Comparison of ENCODE assay signal across 8 cellular contexts in genomic region chr6:25961619-25962367, GRCh38. TPM values are rescaled to one million over a fixed set of nuclear protein-coding genes. Genes with fewer than 3 reads are reported as not detected.
A peak's percentile ranks its signal among the peaks of the same experiment; 100 is the strongest.
DNase-seq lines count a peak whose midpoint lies in the region; ATAC-seq lines count a peak whose summit lies in the region.

No MANE protein-coding gene starts in this region.

- ATAC-seq in right cardiac atrium (peak in 1 of 2 donors; percentile 3), GM18868 (IDR thresholded peaks at IDR 0.05; ENCODE audit: unreplicated experiment) (no peak), GM18861 (IDR thresholded peaks at IDR 0.05; ENCODE audit: unreplicated experiment) (no peak)

- H3K9me3 Mint-ChIP-seq in T-helper 1 cell treated with Interleukin-12 subunit alpha and Interleukin-12 subunit beta and Interleukin-4 antibody, amounts not matched to agents 30 μg/mL and 1 μg/mL, for 36 hours = peaks cover 12% of the 10 kb centered on the region
- peaks cover 40% of the 10 kb centered on the region for H3K9me3 Mint-ChIP-seq in activated CD4-positive, alpha-beta memory T cell treated with anti-CD3 and anti-CD28 coated beads for 36 hours

- intact Hi-C loops in activated CD4-positive, alpha-beta memory T cell treated with anti-CD3 and anti-CD28 coated beads for 36 hours (cut with micrococcal nuclease) = loop anchor here (1.0 to 5.0 kb wide), 7 partner anchors 15 to 823 kb away; a partner anchor contains a TSS
- intact Hi-C loops in right cardiac atrium (cut with DNase I) = no loop called here

- peak overlapping the region; percentile 98 for H3K4me3 Mint-ChIP-seq in T-helper 1 cell treated with Interleukin-12 subunit alpha and Interleukin-12 subunit beta and Interleukin-4 antibody, amounts not matched to agents 30 μg/mL and 1 μg/mL, for 36 hours
- H3K4me3 Mint-ChIP-seq in activated CD4-positive, alpha-beta memory T cell treated with anti-CD3 and anti-CD28 coated beads for 36 hours = peak overlapping the region; percentile 98

- H3K27ac ChIP-seq in right cardiac atrium (ENCODE audit: low read length) (peak overlapping the region; percentile 84), thymus (ENCODE audit: low read depth) (peak overlapping the region; percentile 93)

- peaks cover 6% of the 10 kb centered on the region for H3K36me3 ChIP-seq in thymus (ENCODE audit: control insufficient read depth, insufficient read depth)

- H3K9me3 ChIP-seq in right cardiac atrium (ENCODE audit: control insufficient read depth, low read length) (no peaks in the 10 kb centered on the region), thymus (ENCODE audit: control insufficient read depth) (no peaks in the 10 kb centered on the region)

- no peak for DNase-seq in T-helper 1 cell
- no peak for DNase-seq in activated CD4-positive, alpha-beta memory T cell treated with anti-CD3 and anti-CD28 coated beads for 36 hours
- DNase-seq in right cardiac atrium = peak in 1 of 3 donors; percentile 53
- no peak for DNase-seq in retina

- peaks cover 65% of the 10 kb centered on the region for H3K4me1 Mint-ChIP-seq in T-helper 1 cell treated with Interleukin-12 subunit alpha and Interleukin-12 subunit beta and Interleukin-4 antibody, amounts not matched to agents 30 μg/mL and 1 μg/mL, for 36 hours (ENCODE audit: low read depth)
- peaks cover 72% of the 10 kb centered on the region for H3K4me1 Mint-ChIP-seq in activated CD4-positive, alpha-beta memory T cell treated with anti-CD3 and anti-CD28 coated beads for 36 hours (ENCODE audit: low read depth)

- H3K27me3 Mint-ChIP-seq in T-helper 1 cell treated with Interleukin-12 subunit alpha and Interleukin-12 subunit beta and Interleukin-4 antibody, amounts not matched to agents 30 μg/mL and 1 μg/mL, for 36 hours (ENCODE audit: low read depth) = no peaks in the 10 kb centered on the region
- no peaks in the 10 kb centered on the region for H3K27me3 Mint-ChIP-seq in activated CD4-positive, alpha-beta memory T cell treated with anti-CD3 and anti-CD28 coated beads for 36 hours

- 46% methylated on average over 5 of the region's 5 CpGs for WGBS in right cardiac atrium
- WGBS in thymus = 45% methylated on average over 5 of the region's 5 CpGs

- H3K4me3 ChIP-seq in right cardiac atrium (ENCODE audit: low read length) = peak overlapping the region; percentile 100
- H3K4me3 ChIP-seq in thymus (ENCODE audit: low read length) = peak overlapping the region; percentile 69

- H3K4me1 ChIP-seq in right cardiac atrium (ENCODE audit: control insufficient read depth, insufficient read depth, low read length) = peaks cover 7% of the 10 kb centered on the region
- peaks cover 5% of the 10 kb centered on the region for H3K4me1 ChIP-seq in thymus (ENCODE audit: control insufficient read depth, insufficient read depth, low read length)

- H3K36me3 Mint-ChIP-seq in T-helper 1 cell treated with Interleukin-12 subunit alpha and Interleukin-12 subunit beta and Interleukin-4 antibody, amounts not matched to agents 30 μg/mL and 1 μg/mL, for 36 hours (ENCODE audit: low read depth) = peaks cover 47% of the 10 kb centered on the region
- H3K36me3 Mint-ChIP-seq in activated CD4-positive, alpha-beta memory T cell treated with anti-CD3 and anti-CD28 coated beads for 36 hours = peaks cover 67% of the 10 kb centered on the region

- peak overlapping the region; percentile 98 for H3K27ac Mint-ChIP-seq in T-helper 1 cell treated with Interleukin-12 subunit alpha and Interleukin-12 subunit beta and Interleukin-4 antibody, amounts not matched to agents 30 μg/mL and 1 μg/mL, for 36 hours
- peak overlapping the region; percentile 100 for H3K27ac Mint-ChIP-seq in activated CD4-positive, alpha-beta memory T cell treated with anti-CD3 and anti-CD28 coated beads for 36 hours

- POLR2A ChIA-PET in activated CD4-positive, alpha-beta memory T cell treated with anti-CD3 and anti-CD28 coated beads for 36 hours (lab: Charles Lee) = interaction anchor here (1.3 to 4.5 kb wide), 7 partner anchors 9 to 70 kb away, joined by 3 to 46 read pairs (median 8); a partner anchor contains a TSS

- H3K27me3 ChIP-seq in right cardiac atrium (ENCODE audit: control insufficient read depth, insufficient read depth) (no peaks in the 10 kb centered on the region), thymus (ENCODE audit: control insufficient read depth, insufficient read depth) (no peaks in the 10 kb centered on the region)

- CTCF ChIA-PET in activated CD4-positive, alpha-beta memory T cell treated with anti-CD3 and anti-CD28 coated beads for 36 hours (lab: Charles Lee) = interaction anchor here (0.9 to 2.4 kb wide), 5 partner anchors 9 to 41 kb away, joined by 3 to 18 read pairs (median 5); no protein-coding TSS in a partner anchor

RNA-seq across cellular contexts. Expression of gene TRIM38, which starts 0.8 kb away (rescaled TPM):
- 10 to 100 TPM; 29.5 to 30.8 TPM for total RNA-seq in activated CD4-positive, alpha-beta memory T cell treated with anti-CD3 and anti-CD28 coated beads for 36 hours
- total RNA-seq in right cardiac atrium = 1 to 10 TPM; 4.0 to 4.7 (median 4.4) TPM
- polyA plus RNA-seq in right cardiac atrium (2.7 TPM), thymus (11.3 TPM)

RNA-seq across cellular contexts. Expression of gene SLC17A2, which starts 31.3 kb away (rescaled TPM):
- total RNA-seq in activated CD4-positive, alpha-beta memory T cell treated with anti-CD3 and anti-CD28 coated beads for 36 hours = not detected
- total RNA-seq in right cardiac atrium = not detected
- polyA plus RNA-seq in right cardiac atrium (not detected), thymus (0.07 TPM)

Comparison
In these comparisons a context has a peak if more than half of its experiments do, and no peak if none do; other contexts are left out.
1. RNA of gene TRIM38, which starts 0.8 kb away (total RNA-seq): 29.5 to 30.8 TPM in activated CD4-positive, alpha-beta memory T cell treated with anti-CD3 and anti-CD28 coated beads for 36 hours; 4.0 to 4.7 TPM in right cardiac atrium; every median in the first group is over 4 times any median in the second.